In the genomic region with DNA sequence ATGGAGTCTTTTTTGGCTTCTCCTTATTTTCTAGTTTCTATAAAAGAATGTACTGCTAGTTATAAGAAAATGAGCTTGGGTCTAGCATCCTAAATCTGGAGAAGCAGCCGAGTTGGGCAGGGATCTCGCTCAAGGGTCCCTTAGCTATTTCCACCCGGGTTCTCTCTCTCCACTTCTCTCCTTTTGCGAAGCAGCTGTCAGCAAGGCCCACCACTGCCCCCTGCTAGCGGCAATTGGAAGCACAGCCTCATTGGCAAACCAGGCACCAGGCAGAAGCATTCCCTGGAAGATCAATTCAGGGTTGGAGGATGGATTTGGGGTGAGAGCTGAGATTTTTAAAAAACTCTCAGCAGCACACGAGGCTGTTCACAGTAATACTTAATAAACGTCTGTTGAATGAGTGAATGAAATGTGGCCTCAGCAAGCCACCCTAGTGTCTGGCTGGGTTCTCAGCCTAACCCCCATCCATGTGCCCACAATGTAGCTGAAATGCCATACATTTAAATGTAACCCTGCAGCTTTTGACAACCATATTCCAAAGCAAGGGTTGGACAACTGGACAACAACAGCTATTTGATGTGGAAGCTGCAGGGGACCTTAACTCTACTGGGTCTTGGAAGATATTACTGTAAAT, we compare ENCODE assay signal across 1 cellular context.
TF ChIP-seq lines count a peak whose summit lies in the region.

No MANE protein-coding gene starts in this region.

TF ChIP-seq in K562, 482 proteins besides CTCF, POLR2A, EP300 and RAD21 (continued from another document):
- TF ChIP-seq UBTF (IDR thresholded peaks at IDR 0.05; ENCODE audit: borderline replicate concordance in 1 of 2, low read depth in 2 of 2, low read length in 2 of 2) (no peak), KLF16 (IDR thresholded peaks at IDR 0.05) (0 out of 2 replicates have a peak, but pooled peaks have one; percentile 20), NBN (IDR thresholded peaks at IDR 0.05; ENCODE audit: low read depth) (no peak), ZNF583 (CRISPR knock-in tag; IDR thresholded peaks at IDR 0.05) (no peak), RBM25 (IDR thresholded peaks at IDR 0.05; ENCODE audit: low read depth, low read length, severe bottlenecking) (peak; percentile 19), CC2D1A (IDR thresholded peaks at IDR 0.05) (peak; percentile 86), TFAP4 (CRISPR knock-in tag; IDR thresholded peaks at IDR 0.05; ENCODE audit: borderline replicate concordance) (peak; percentile 82), ZNF696 (CRISPR knock-in tag; conservative IDR thresholded peaks at IDR 0.05) (no peak), XRCC5 (IDR thresholded peaks at IDR 0.05; ENCODE audit: low read depth, low read length) (0 out of 2 replicates have a peak, but pooled peaks have one; percentile 49), GABPB1 (CRISPR knock-in tag; IDR thresholded peaks at IDR 0.05) (no peak), CBX8 (IDR thresholded peaks at IDR 0.05; ENCODE audit: borderline replicate concordance, extremely low read depth, low read depth, low read length, poor library complexity, severe bottlenecking) (no peak), ZNF274 (IDR thresholded peaks at IDR 0.05; ENCODE audit: borderline replicate concordance, low read depth, low read length) (no peak), RB1 (IDR thresholded peaks at IDR 0.05; ENCODE audit: low read depth) (peak; percentile 35; the same call in 1 of the 2 replicates), HSF4 (CRISPR knock-in tag; IDR thresholded peaks at IDR 0.05; ENCODE audit: borderline replicate concordance) (no peak), ZNF589 (CRISPR knock-in tag; IDR thresholded peaks at IDR 0.05; ENCODE audit: low read depth) (0 out of 2 replicates have a peak, but pooled peaks have one; percentile 31), CTBP1 (IDR thresholded peaks at IDR 0.05; ENCODE audit: borderline replicate concordance) (0 out of 2 replicates have a peak, but pooled peaks have one; percentile 33), SP2 (IDR thresholded peaks at IDR 0.05; ENCODE audit: extremely low read depth, low read depth, low read length, poor library complexity, severe bottlenecking) (no peak), ID3 (CRISPR knock-in tag; IDR thresholded peaks at IDR 0.05) (no peak), ID3 (tag; IDR thresholded peaks at IDR 0.05) (0 out of 2 replicates have a peak, but pooled peaks have one; percentile 20), SOX6 (IDR thresholded peaks at IDR 0.05) (0 out of 2 replicates have a peak, but pooled peaks have one; percentile 15), GABPA (tag; conservative IDR thresholded peaks at IDR 0.05; ENCODE audit: low read depth) (no peak), KLF6 (CRISPR knock-in tag; IDR thresholded peaks at IDR 0.05; ENCODE audit: borderline replicate concordance) (no peak), IRF2 (CRISPR knock-in tag; IDR thresholded peaks at IDR 0.05) (no peak), BRD9 (IDR thresholded peaks at IDR 0.05; ENCODE audit: low read depth, partially characterized antibody) (peak; percentile 37), ZNF174 (CRISPR knock-in tag; IDR thresholded peaks at IDR 0.05) (no peak), ZNF282 (CRISPR knock-in tag; IDR thresholded peaks at IDR 0.05) (no peak), MAZ (CRISPR knock-in tag; conservative IDR thresholded peaks at IDR 0.05 in 1 of 2, IDR thresholded peaks at IDR 0.05 in 1 of 2) (peak in 1 of 2 experiments; percentile 61; a peak in 2 of 4 replicates), ATF7 (IDR thresholded peaks at IDR 0.05) (peak; percentile 15; the same call in 1 of the 2 replicates), ATF6 (CRISPR knock-in tag; IDR thresholded peaks at IDR 0.05) (0 out of 2 replicates have a peak, but pooled peaks have one; percentile 42), PML (IDR thresholded peaks at IDR 0.05; ENCODE audit: low read length) (no peak), SMC3 (conservative IDR thresholded peaks at IDR 0.05; ENCODE audit: insufficient read depth, low read depth, low read length) (peak; percentile 99), ZNF121 (CRISPR knock-in tag; conservative IDR thresholded peaks at IDR 0.05) (peak; percentile 66), LEF1 (IDR thresholded peaks at IDR 0.05) (no peak), STAG1 (CRISPR knock-in tag; IDR thresholded peaks at IDR 0.05; ENCODE audit: borderline replicate concordance) (peak; percentile 71; the same call in 1 of the 2 replicates), TBP (optimal IDR thresholded peaks at IDR 0.05; ENCODE audit: low read depth, low read length) (no peak), CHD1 (IDR thresholded peaks at IDR 0.05; ENCODE audit: low read length) (no peak), SRF (CRISPR knock-in tag; IDR thresholded peaks at IDR 0.05) (0 out of 4 replicates have a peak, but pooled peaks of 1 of the 2 experiments have one; percentile 36), TEAD4 (IDR thresholded peaks at IDR 0.05; ENCODE audit: low read length) (0 out of 2 replicates have a peak, but pooled peaks have one; percentile 9), TEAD4 (CRISPR knock-in tag; IDR thresholded peaks at IDR 0.05; ENCODE audit: borderline replicate concordance) (no peak), POLR2B (IDR thresholded peaks at IDR 0.05; ENCODE audit: low read depth, partially characterized antibody) (no peak), MIER1 (IDR thresholded peaks at IDR 0.05; ENCODE audit: low read depth) (no peak), CEBPB (tag; IDR thresholded peaks at IDR 0.05) (no peak), ZSCAN32 (CRISPR knock-in tag; IDR thresholded peaks at IDR 0.05) (no peak), TCF7L2 (IDR thresholded peaks at IDR 0.05; ENCODE audit: low read depth, low read length) (no peak), FOS (IDR thresholded peaks at IDR 0.05; ENCODE audit: extremely low read depth, insufficient read length) (no peak), HOXB6 (CRISPR knock-in tag; IDR thresholded peaks at IDR 0.05; ENCODE audit: borderline replicate concordance) (no peak), JUND (IDR thresholded peaks at IDR 0.05; ENCODE audit: borderline replicate concordance, low read depth, low read length) (no peak), JUND (tag; IDR thresholded peaks at IDR 0.05; ENCODE audit: borderline replicate concordance, low read depth, low read length) (0 out of 3 replicates have a peak, but pooled peaks have one; percentile 24), YY1 (IDR thresholded peaks at IDR 0.05; ENCODE audit: borderline replicate concordance in 1 of 3, control insufficient read depth in 1 of 3, extremely low read depth in 1 of 3, insufficient read depth in 3 of 3, insufficient read length in 1 of 3, insufficient replicate concordance in 2 of 3, low read depth in 1 of 3, low read length in 2 of 3) (peak in 1 of 3 experiments; percentile 20), ZNF584 (CRISPR knock-in tag; IDR thresholded peaks at IDR 0.05; ENCODE audit: low read depth) (no peak), ZNF197 (CRISPR knock-in tag; IDR thresholded peaks at IDR 0.05; ENCODE audit: low read depth) (peak; percentile 40; the same call in 1 of the 2 replicates)
- TF ChIP-seq, protein P1, sequence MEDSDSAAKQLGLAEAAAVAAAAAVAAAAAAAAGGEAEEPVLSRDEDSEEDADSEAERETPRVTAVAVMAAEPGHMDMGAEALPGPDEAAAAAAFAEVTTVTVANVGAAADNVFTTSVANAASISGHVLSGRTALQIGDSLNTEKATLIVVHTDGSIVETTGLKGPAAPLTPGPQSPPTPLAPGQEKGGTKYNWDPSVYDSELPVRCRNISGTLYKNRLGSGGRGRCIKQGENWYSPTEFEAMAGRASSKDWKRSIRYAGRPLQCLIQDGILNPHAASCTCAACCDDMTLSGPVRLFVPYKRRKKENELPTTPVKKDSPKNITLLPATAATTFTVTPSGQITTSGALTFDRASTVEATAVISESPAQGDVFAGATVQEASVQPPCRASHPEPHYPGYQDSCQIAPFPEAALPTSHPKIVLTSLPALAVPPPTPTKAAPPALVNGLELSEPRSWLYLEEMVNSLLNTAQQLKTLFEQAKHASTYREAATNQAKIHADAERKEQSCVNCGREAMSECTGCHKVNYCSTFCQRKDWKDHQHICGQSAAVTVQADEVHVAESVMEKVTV (CRISPR knock-in tag; IDR thresholded peaks at IDR 0.05), result peak; percentile 99
- TF ChIP-seq, protein P2, sequence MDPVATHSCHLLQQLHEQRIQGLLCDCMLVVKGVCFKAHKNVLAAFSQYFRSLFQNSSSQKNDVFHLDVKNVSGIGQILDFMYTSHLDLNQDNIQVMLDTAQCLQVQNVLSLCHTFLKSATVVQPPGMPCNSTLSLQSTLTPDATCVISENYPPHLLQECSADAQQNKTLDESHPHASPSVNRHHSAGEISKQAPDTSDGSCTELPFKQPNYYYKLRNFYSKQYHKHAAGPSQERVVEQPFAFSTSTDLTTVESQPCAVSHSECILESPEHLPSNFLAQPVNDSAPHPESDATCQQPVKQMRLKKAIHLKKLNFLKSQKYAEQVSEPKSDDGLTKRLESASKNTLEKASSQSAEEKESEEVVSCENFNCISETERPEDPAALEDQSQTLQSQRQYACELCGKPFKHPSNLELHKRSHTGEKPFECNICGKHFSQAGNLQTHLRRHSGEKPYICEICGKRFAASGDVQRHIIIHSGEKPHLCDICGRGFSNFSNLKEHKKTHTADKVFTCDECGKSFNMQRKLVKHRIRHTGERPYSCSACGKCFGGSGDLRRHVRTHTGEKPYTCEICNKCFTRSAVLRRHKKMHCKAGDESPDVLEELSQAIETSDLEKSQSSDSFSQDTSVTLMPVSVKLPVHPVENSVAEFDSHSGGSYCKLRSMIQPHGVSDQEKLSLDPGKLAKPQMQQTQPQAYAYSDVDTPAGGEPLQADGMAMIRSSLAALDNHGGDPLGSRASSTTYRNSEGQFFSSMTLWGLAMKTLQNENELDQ (CRISPR knock-in tag; IDR thresholded peaks at IDR 0.05; ENCODE audit: borderline replicate concordance), result no peak
- TF ChIP-seq, protein P3, sequence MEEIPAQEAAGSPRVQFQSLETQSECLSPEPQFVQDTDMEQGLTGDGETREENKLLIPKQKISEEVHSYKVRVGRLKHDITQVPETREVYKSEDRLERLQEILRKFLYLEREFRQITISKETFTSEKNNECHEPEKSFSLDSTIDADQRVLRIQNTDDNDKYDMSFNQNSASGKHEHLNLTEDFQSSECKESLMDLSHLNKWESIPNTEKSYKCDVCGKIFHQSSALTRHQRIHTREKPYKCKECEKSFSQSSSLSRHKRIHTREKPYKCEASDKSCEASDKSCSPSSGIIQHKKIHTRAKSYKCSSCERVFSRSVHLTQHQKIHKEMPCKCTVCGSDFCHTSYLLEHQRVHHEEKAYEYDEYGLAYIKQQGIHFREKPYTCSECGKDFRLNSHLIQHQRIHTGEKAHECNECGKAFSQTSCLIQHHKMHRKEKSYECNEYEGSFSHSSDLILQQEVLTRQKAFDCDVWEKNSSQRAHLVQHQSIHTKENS (CRISPR knock-in tag; IDR thresholded peaks at IDR 0.05), result no peak
